Comparison of ENCODE assay signal across 38 cellular contexts in genomic region chr12:59374783-59375182, GRCh38.
"Had no signal": no experiment of that assay in that cellular context is flagged by ENCODE, and none has a peak within 500 bp of the region (broad histone marks: within the 10 kb centered on the region; RNA-seq: fewer than 3 reads in every experiment).

No MANE protein-coding gene starts in this region.

- H3K4me3 ChIP-seq: adrenal gland, ascending aorta, body of pancreas, breast epithelium, cardiac muscle cell had no signal

- H3K27me3 Mint-ChIP-seq: activated naive CD4-positive, alpha-beta T cell treated with anti-CD3 and anti-CD28 coated beads, Interleukin-2, amount 10 ng/mL, durations not matched to agents 7 days and 5 days; activated naive CD8-positive, alpha-beta T cell treated with anti-CD3 and anti-CD28 coated beads, Interleukin-2, amount 50 U/mL, for 24 hours; activated T-helper 17 cell treated with anti-CD3 and anti-CD28 coated beads, Interleukin-2, amount 50 U/mL, for 72 hours; brain; central memory CD8-positive, alpha-beta T cell had no signal

- H3K4me1 ChIP-seq: adrenal gland, ascending aorta, body of pancreas, breast epithelium had no signal

- H3K4me1 Mint-ChIP-seq: activated naive CD4-positive, alpha-beta T cell treated with anti-CD3 and anti-CD28 coated beads, Interleukin-2, amount 10 ng/mL, durations not matched to agents 7 days and 5 days; activated naive CD4-positive, alpha-beta T cell treated with anti-CD3 and anti-CD28 coated beads, Interleukin-2, amount 50 U/mL, for 24 hours; activated naive CD8-positive, alpha-beta T cell treated with anti-CD3 and anti-CD28 coated beads for 36 hours; activated naive CD8-positive, alpha-beta T cell treated with anti-CD3 and anti-CD28 coated beads, Interleukin-2, amount 10 ng/mL, durations not matched to agents 7 days and 5 days; activated naive CD8-positive, alpha-beta T cell treated with anti-CD3 and anti-CD28 coated beads, Interleukin-2, amount 50 U/mL, for 24 hours; activated T-helper 17 cell treated with anti-CD3 and anti-CD28 coated beads, Interleukin-2, amount 50 U/mL, for 72 hours; brain; central memory CD8-positive, alpha-beta T cell had no signal

- H3K36me3 Mint-ChIP-seq: activated naive CD4-positive, alpha-beta T cell treated with anti-CD3 and anti-CD28 coated beads, Interleukin-2, amount 10 ng/mL, durations not matched to agents 7 days and 5 days; activated naive CD4-positive, alpha-beta T cell treated with anti-CD3 and anti-CD28 coated beads, Interleukin-2, amount 50 U/mL, for 24 hours; activated naive CD4-positive, alpha-beta T cell treated with anti-CD3 and anti-CD28 coated beads, Interleukin-2, amount 50 U/mL, for 72 hours; activated naive CD8-positive, alpha-beta T cell; activated naive CD8-positive, alpha-beta T cell treated with anti-CD3 and anti-CD28 coated beads for 36 hours; activated naive CD8-positive, alpha-beta T cell treated with anti-CD3 and anti-CD28 coated beads, Interleukin-2, amount 10 ng/mL, durations not matched to agents 7 days and 5 days; brain had no signal

- H3K27ac Mint-ChIP-seq: activated naive CD4-positive, alpha-beta T cell treated with anti-CD3 and anti-CD28 coated beads for 36 hours; activated naive CD4-positive, alpha-beta T cell treated with anti-CD3 and anti-CD28 coated beads, Interleukin-2, amount 10 ng/mL, durations not matched to agents 7 days and 5 days; activated naive CD4-positive, alpha-beta T cell treated with anti-CD3 and anti-CD28 coated beads, Interleukin-2, amount 50 U/mL, for 24 hours; activated naive CD4-positive, alpha-beta T cell treated with anti-CD3 and anti-CD28 coated beads, Interleukin-2, amount 50 U/mL, for 72 hours; activated naive CD8-positive, alpha-beta T cell; activated naive CD8-positive, alpha-beta T cell treated with anti-CD3 and anti-CD28 coated beads for 36 hours; activated naive CD8-positive, alpha-beta T cell treated with anti-CD3 and anti-CD28 coated beads, Interleukin-2, amount 10 ng/mL, durations not matched to agents 7 days and 5 days; activated naive CD8-positive, alpha-beta T cell treated with anti-CD3 and anti-CD28 coated beads, Interleukin-2, amount 50 U/mL, for 24 hours; activated T-helper 1 cell treated with anti-CD3 and anti-CD28 coated beads, Interleukin-12 subunit alpha, Interleukin-12 subunit beta, Interleukin-2, Interleukin-4 antibody, amounts not matched to agents 30 ng/mL and 10 ng/mL and 1 ng/mL, durations not matched to agents 14 hours and 24 hours and 36 hours; activated T-helper 17 cell treated with anti-CD3 and anti-CD28 coated beads, Interleukin-2, amount 50 U/mL, for 72 hours; activated T-helper 2 cell treated with anti-CD3 and anti-CD28 coated beads, Interferon-gamma antibody, Interleukin-2, Interleukin-4, amounts not matched to agents 10 μg/mL and 5 μg/mL and 100 μg/mL, durations not matched to agents 14 hours and 24 hours and 36 hours; brain had no signal

- H3K27ac ChIP-seq: adrenal gland, ascending aorta, body of pancreas, brain microvascular endothelial cell, breast epithelium, cardiac muscle cell had no signal

- H3K36me3 ChIP-seq: adrenal gland, ascending aorta, brain microvascular endothelial cell, breast epithelium, cardiac muscle cell had no signal

- H3K9me3 ChIP-seq: adrenal gland, ascending aorta, body of pancreas, breast epithelium had no signal

- H3K9me3 Mint-ChIP-seq: activated naive CD4-positive, alpha-beta T cell treated with anti-CD3 and anti-CD28 coated beads for 36 hours; activated naive CD4-positive, alpha-beta T cell treated with anti-CD3 and anti-CD28 coated beads, Interleukin-2, amount 10 ng/mL, durations not matched to agents 7 days and 5 days; activated naive CD4-positive, alpha-beta T cell treated with anti-CD3 and anti-CD28 coated beads, Interleukin-2, amount 50 U/mL, for 24 hours; activated naive CD4-positive, alpha-beta T cell treated with anti-CD3 and anti-CD28 coated beads, Interleukin-2, amount 50 U/mL, for 72 hours; activated naive CD8-positive, alpha-beta T cell treated with anti-CD3 and anti-CD28 coated beads for 36 hours; activated naive CD8-positive, alpha-beta T cell treated with anti-CD3 and anti-CD28 coated beads, Interleukin-2, amount 10 ng/mL, durations not matched to agents 7 days and 5 days; activated naive CD8-positive, alpha-beta T cell treated with anti-CD3 and anti-CD28 coated beads, Interleukin-2, amount 50 U/mL, for 24 hours; activated T-cell treated with anti-CD3 and anti-CD28 coated beads, Interleukin-2, amount 50 U/mL, for 4 hours; activated T-helper 1 cell treated with anti-CD3 and anti-CD28 coated beads, Interleukin-12 subunit alpha, Interleukin-12 subunit beta, Interleukin-2, Interleukin-4 antibody, amounts not matched to agents 30 ng/mL and 10 ng/mL and 1 ng/mL, durations not matched to agents 14 hours and 24 hours and 36 hours; activated T-helper 17 cell treated with anti-CD3 and anti-CD28 coated beads, Interleukin-2, amount 50 U/mL, for 72 hours; activated T-helper 2 cell treated with anti-CD3 and anti-CD28 coated beads, Interferon-gamma antibody, Interleukin-2, Interleukin-4, amounts not matched to agents 10 μg/mL and 5 μg/mL and 100 μg/mL, durations not matched to agents 14 hours and 24 hours and 36 hours; brain; central memory CD8-positive, alpha-beta T cell had no signal

- ATAC-seq: activated naive CD4-positive, alpha-beta T cell treated with anti-CD3 and anti-CD28 coated beads, Interleukin-2, amount 50 U/mL, for 72 hours; activated naive CD8-positive, alpha-beta T cell treated with anti-CD3 and anti-CD28 coated beads, Interleukin-2, amount 50 U/mL, for 24 hours; activated T-cell treated with anti-CD3 and anti-CD28 coated beads, Interleukin-2, amount 50 U/mL, for 4 hours; activated T-helper 17 cell treated with anti-CD3 and anti-CD28 coated beads, Interleukin-2, amount 50 U/mL, for 72 hours; body of pancreas had no signal

- FAIRE-seq: astrocyte, bronchial epithelial cell had no signal

- H3K4me3 Mint-ChIP-seq: activated naive CD4-positive, alpha-beta T cell treated with anti-CD3 and anti-CD28 coated beads for 36 hours; activated naive CD4-positive, alpha-beta T cell treated with anti-CD3 and anti-CD28 coated beads, Interleukin-2, amount 10 ng/mL, durations not matched to agents 7 days and 5 days; activated naive CD4-positive, alpha-beta T cell treated with anti-CD3 and anti-CD28 coated beads, Interleukin-2, amount 50 U/mL, for 24 hours; activated naive CD8-positive, alpha-beta T cell; activated naive CD8-positive, alpha-beta T cell treated with anti-CD3 and anti-CD28 coated beads for 36 hours; activated naive CD8-positive, alpha-beta T cell treated with anti-CD3 and anti-CD28 coated beads, Interleukin-2, amount 10 ng/mL, durations not matched to agents 7 days and 5 days; activated naive CD8-positive, alpha-beta T cell treated with anti-CD3 and anti-CD28 coated beads, Interleukin-2, amount 50 U/mL, for 24 hours; activated T-cell treated with anti-CD3 and anti-CD28 coated beads, Interleukin-2, amount 50 U/mL, for 4 hours; activated T-helper 1 cell treated with anti-CD3 and anti-CD28 coated beads, Interleukin-12 subunit alpha, Interleukin-12 subunit beta, Interleukin-2, Interleukin-4 antibody, amounts not matched to agents 30 ng/mL and 10 ng/mL and 1 ng/mL, durations not matched to agents 14 hours and 24 hours and 36 hours; activated T-helper 17 cell treated with anti-CD3 and anti-CD28 coated beads, Interleukin-2, amount 50 U/mL, for 72 hours; brain; central memory CD8-positive, alpha-beta T cell had no signal

- H3K27me3 ChIP-seq: adrenal gland, ascending aorta, body of pancreas, brain microvascular endothelial cell, breast epithelium, cardiac muscle cell had no signal

- DNase-seq: activated effector memory CD4-positive, alpha-beta T cell treated with anti-CD3 and anti-CD28 coated beads, Interleukin-2, amount 50 U/mL, for 16 hours; activated effector memory CD4-positive, alpha-beta T cell treated with Interleukin-2 at 50 U/mL for 16 hours; activated gamma-delta T cell; activated gamma-delta T cell treated with Interleukin-2 at 50 U/mL for 16 hours; activated naive CD4-positive, alpha-beta T cell; activated naive CD4-positive, alpha-beta T cell treated with anti-CD3 and anti-CD28 coated beads for 36 hours; activated naive CD4-positive, alpha-beta T cell treated with anti-CD3 and anti-CD28 coated beads, Interleukin-2, amount 10 ng/mL, durations not matched to agents 7 days and 5 days; activated naive CD4-positive, alpha-beta T cell treated with anti-CD3 and anti-CD28 coated beads, Interleukin-2, amount 50 U/mL, for 16 hours; activated naive CD4-positive, alpha-beta T cell treated with Interleukin-2 at 50 U/mL for 16 hours; activated naive CD8-positive, alpha-beta T cell treated with anti-CD3 and anti-CD28 coated beads for 36 hours; activated naive CD8-positive, alpha-beta T cell treated with anti-CD3 and anti-CD28 coated beads, Interleukin-2, amount 10 ng/mL, durations not matched to agents 7 days and 5 days; activated naive CD8-positive, alpha-beta T cell treated with anti-CD3 and anti-CD28 coated beads, Interleukin-2, amount 50 U/mL, for 24 hours; activated T-cell treated with anti-CD3 and anti-CD28 coated beads, Interleukin-2, amount 50 U/mL, for 1 hour; activated T-cell treated with anti-CD3 and anti-CD28 coated beads, Interleukin-2, amount 50 U/mL, for 4 hours; activated T-cell treated with anti-CD3 and anti-CD28 coated beads, Interleukin-2, amount 50 U/mL, for 48 hours; adrenal gland; amniotic stem cell; amygdala; anterior cingulate cortex; aorta; body of pancreas; brain microvascular endothelial cell; caudate nucleus; central memory CD4-positive, alpha-beta T cell; cerebellar nuclear complex had no signal
